1 cellular context compared by ENCODE assay signal in genomic region chr1:119728007-119728406, GRCh38.
TF ChIP-seq lines count a peak whose summit lies in the region.

No MANE protein-coding gene starts in this region.

TF ChIP-seq in GM12878, 131 proteins besides CTCF, POLR2A, EP300 and RAD21 (continued from another document):
- TF ChIP-seq ZNF592 (IDR thresholded peaks at IDR 0.05) (no peak), SUPT20H (IDR thresholded peaks at IDR 0.05; ENCODE audit: borderline replicate concordance, control insufficient read depth, low read depth, low read length) (no peak), BACH1 (IDR thresholded peaks at IDR 0.05; ENCODE audit: borderline replicate concordance) (no peak), BCLAF1 (IDR thresholded peaks at IDR 0.05) (no peak), WRNIP1 (IDR thresholded peaks at IDR 0.05; ENCODE audit: borderline replicate concordance, low read depth, low read length) (no peak), SP1 (IDR thresholded peaks at IDR 0.05; ENCODE audit: low read depth, low read length) (no peak)
- TF ChIP-seq, protein P1, sequence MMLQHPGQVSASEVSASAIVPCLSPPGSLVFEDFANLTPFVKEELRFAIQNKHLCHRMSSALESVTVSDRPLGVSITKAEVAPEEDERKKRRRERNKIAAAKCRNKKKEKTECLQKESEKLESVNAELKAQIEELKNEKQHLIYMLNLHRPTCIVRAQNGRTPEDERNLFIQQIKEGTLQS (IDR thresholded peaks at IDR 0.05; ENCODE audit: borderline replicate concordance, extremely low read depth, low read depth, low read length) = no peak
TF ChIP-seq in GM12878: peak in this region for 0.
